1 cellular context compared by ENCODE assay signal in the genomic region with DNA sequence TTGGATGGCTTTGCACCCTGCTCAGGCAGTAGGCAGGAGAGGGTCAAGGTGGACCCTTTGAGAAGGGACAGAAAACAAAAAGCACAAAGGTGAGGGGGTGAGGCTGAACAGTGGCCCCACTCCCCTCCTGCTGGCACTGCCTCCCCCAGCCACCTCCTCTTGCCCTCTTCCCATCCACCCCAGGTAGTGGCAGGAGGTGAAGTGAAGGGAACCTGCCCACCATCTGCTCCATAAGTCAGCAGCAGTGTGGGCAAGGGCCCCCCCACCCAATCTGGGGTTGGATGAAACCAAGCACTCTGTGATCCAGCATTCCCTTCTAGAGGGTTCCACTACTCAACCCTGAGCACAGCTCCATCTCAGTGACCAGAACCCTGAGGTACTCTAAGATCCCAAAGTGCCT.
TF ChIP-seq lines count a peak whose summit lies in the region.

No MANE protein-coding gene starts in this region.

TF ChIP-seq in GM12878, 131 proteins besides CTCF, POLR2A, EP300 and RAD21:
- TF ChIP-seq SIN3A (IDR thresholded peaks at IDR 0.05; ENCODE audit: low read depth, low read length): no peak
- no peak for TF ChIP-seq ZNF207 (IDR thresholded peaks at IDR 0.05; ENCODE audit: borderline replicate concordance)
- TF ChIP-seq KLF5 (IDR thresholded peaks at IDR 0.05; ENCODE audit: partially characterized antibody): no peak
- TF ChIP-seq, protein P1, sequence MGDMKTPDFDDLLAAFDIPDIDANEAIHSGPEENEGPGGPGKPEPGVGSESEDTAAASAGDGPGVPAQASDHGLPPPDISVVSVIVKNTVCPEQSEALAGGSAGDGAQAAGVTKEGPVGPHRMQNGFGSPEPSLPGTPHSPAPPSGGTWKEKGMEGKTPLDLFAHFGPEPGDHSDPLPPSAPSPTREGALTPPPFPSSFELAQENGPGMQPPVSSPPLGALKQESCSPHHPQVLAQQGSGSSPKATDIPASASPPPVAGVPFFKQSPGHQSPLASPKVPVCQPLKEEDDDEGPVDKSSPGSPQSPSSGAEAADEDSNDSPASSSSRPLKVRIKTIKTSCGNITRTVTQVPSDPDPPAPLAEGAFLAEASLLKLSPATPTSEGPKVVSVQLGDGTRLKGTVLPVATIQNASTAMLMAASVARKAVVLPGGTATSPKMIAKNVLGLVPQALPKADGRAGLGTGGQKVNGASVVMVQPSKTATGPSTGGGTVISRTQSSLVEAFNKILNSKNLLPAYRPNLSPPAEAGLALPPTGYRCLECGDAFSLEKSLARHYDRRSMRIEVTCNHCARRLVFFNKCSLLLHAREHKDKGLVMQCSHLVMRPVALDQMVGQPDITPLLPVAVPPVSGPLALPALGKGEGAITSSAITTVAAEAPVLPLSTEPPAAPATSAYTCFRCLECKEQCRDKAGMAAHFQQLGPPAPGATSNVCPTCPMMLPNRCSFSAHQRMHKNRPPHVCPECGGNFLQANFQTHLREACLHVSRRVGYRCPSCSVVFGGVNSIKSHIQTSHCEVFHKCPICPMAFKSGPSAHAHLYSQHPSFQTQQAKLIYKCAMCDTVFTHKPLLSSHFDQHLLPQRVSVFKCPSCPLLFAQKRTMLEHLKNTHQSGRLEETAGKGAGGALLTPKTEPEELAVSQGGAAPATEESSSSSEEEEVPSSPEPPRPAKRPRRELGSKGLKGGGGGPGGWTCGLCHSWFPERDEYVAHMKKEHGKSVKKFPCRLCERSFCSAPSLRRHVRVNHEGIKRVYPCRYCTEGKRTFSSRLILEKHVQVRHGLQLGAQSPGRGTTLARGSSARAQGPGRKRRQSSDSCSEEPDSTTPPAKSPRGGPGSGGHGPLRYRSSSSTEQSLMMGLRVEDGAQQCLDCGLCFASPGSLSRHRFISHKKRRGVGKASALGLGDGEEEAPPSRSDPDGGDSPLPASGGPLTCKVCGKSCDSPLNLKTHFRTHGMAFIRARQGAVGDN (IDR thresholded peaks at IDR 0.05): no peak
- no peak for TF ChIP-seq RAD51 (IDR thresholded peaks at IDR 0.05)
- no peak for TF ChIP-seq EZH2 (IDR thresholded peaks at IDR 0.05; ENCODE audit: borderline replicate concordance, control insufficient read depth, low read depth, low read length)
- TF ChIP-seq CEBPB (IDR thresholded peaks at IDR 0.05; ENCODE audit: borderline replicate concordance in 1 of 2, low read depth in 2 of 2, low read length in 2 of 2): no peak
- TF ChIP-seq KAT2A (conservative IDR thresholded peaks at IDR 0.05; ENCODE audit: control insufficient read depth, low read depth, low read length): no peak
TF ChIP-seq in GM12878: peak in this region for 0.
